ENCODE assay signal across 1 cellular context in the genomic region with DNA sequence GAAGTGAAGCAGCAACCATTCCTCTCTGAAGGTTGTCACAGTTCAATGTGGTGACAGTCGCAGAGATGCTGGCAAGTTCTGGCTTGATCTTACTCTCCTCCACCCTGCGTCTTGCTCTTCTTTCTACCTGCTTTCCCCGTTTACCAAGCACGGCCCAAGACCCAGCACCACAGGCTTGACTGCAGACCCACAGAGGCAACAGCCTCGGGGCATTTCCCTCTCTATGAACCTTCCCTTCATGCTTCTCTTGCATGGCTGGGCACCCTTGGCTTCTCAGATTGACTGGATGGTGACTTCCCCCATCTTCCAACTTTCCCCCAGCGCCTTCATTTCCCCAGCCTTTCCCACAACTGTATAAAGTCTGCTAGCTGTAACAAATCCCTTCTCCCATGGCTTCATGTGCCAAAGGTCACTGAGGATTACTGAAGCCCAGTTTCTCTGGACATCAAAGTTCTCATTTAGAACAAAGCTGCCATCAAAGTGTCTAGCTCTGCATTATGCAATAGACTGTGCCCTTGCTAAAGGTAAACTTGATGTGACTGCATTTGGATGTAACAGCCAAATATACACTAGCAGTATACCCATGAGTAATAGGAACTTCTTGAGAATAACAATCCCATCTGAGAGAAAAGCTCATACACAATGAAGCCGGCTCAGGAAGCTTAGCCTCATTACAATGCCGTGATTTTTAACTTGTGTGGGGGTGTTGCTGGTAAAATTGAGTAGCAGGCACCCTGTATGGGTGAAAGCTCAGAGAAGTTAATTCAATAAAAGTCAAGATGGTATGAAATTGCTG.
TF ChIP-seq lines count a peak whose summit lies in the region.

No MANE protein-coding gene starts in this region.

TF ChIP-seq in HepG2, 621 proteins besides CTCF, POLR2A, EP300 and RAD21 (continued from another document and continues in another):
- TF ChIP-seq, protein P1, sequence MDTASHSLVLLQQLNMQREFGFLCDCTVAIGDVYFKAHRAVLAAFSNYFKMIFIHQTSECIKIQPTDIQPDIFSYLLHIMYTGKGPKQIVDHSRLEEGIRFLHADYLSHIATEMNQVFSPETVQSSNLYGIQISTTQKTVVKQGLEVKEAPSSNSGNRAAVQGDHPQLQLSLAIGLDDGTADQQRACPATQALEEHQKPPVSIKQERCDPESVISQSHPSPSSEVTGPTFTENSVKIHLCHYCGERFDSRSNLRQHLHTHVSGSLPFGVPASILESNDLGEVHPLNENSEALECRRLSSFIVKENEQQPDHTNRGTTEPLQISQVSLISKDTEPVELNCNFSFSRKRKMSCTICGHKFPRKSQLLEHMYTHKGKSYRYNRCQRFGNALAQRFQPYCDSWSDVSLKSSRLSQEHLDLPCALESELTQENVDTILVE (CRISPR knock-in tag; IDR thresholded peaks at IDR 0.05): no peak; the same call in 1 of the 2 replicates
- TF ChIP-seq, protein P2, sequence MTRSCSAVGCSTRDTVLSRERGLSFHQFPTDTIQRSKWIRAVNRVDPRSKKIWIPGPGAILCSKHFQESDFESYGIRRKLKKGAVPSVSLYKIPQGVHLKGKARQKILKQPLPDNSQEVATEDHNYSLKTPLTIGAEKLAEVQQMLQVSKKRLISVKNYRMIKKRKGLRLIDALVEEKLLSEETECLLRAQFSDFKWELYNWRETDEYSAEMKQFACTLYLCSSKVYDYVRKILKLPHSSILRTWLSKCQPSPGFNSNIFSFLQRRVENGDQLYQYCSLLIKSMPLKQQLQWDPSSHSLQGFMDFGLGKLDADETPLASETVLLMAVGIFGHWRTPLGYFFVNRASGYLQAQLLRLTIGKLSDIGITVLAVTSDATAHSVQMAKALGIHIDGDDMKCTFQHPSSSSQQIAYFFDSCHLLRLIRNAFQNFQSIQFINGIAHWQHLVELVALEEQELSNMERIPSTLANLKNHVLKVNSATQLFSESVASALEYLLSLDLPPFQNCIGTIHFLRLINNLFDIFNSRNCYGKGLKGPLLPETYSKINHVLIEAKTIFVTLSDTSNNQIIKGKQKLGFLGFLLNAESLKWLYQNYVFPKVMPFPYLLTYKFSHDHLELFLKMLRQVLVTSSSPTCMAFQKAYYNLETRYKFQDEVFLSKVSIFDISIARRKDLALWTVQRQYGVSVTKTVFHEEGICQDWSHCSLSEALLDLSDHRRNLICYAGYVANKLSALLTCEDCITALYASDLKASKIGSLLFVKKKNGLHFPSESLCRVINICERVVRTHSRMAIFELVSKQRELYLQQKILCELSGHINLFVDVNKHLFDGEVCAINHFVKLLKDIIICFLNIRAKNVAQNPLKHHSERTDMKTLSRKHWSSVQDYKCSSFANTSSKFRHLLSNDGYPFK (CRISPR knock-in tag; IDR thresholded peaks at IDR 0.05; ENCODE audit: borderline replicate concordance): peak; percentile 40; the same call in 1 of the 2 replicates
- TF ChIP-seq ZNF790 (CRISPR knock-in tag; IDR thresholded peaks at IDR 0.05; ENCODE audit: borderline replicate concordance) (no peak), ZFP36L2 (CRISPR knock-in tag; IDR thresholded peaks at IDR 0.05) (no peak), SOX5 (CRISPR knock-in tag; IDR thresholded peaks at IDR 0.05; ENCODE audit: borderline replicate concordance) (peak; percentile 98), SRSF4 (IDR thresholded peaks at IDR 0.05; ENCODE audit: low read depth, low read length, poor library complexity, severe bottlenecking) (no peak), ZNF780A (CRISPR knock-in tag; IDR thresholded peaks at IDR 0.05) (peak; percentile 38; the same call in 1 of the 2 replicates), FOXC1 (CRISPR knock-in tag; IDR thresholded peaks at IDR 0.05; ENCODE audit: borderline replicate concordance) (no peak), ZNF30 (CRISPR knock-in tag; IDR thresholded peaks at IDR 0.05) (no peak), ZNF335 (CRISPR knock-in tag; IDR thresholded peaks at IDR 0.05) (peak; percentile 91), ZNF34 (CRISPR knock-in tag; IDR thresholded peaks at IDR 0.05; ENCODE audit: borderline replicate concordance) (no peak), BHLHE40 (IDR thresholded peaks at IDR 0.05; ENCODE audit: low read length) (peak; percentile 72), HOMEZ (CRISPR knock-in tag; IDR thresholded peaks at IDR 0.05; ENCODE audit: low read depth) (peak; percentile 100), ZNF44 (CRISPR knock-in tag; IDR thresholded peaks at IDR 0.05) (no peak), ZFP36 (IDR thresholded peaks at IDR 0.05; ENCODE audit: borderline replicate concordance, low read depth, low read length, partially characterized antibody) (no peak), EZH2 (conservative IDR thresholded peaks at IDR 0.05; ENCODE audit: low read depth, low read length) (no peak), ZNF616 (CRISPR knock-in tag; IDR thresholded peaks at IDR 0.05; ENCODE audit: low read depth) (no peak), ARID2 (CRISPR knock-in tag; IDR thresholded peaks at IDR 0.05; ENCODE audit: borderline replicate concordance) (peak; percentile 81), GPBP1L1 (CRISPR knock-in tag; IDR thresholded peaks at IDR 0.05) (no peak), ZNF777 (CRISPR knock-in tag; IDR thresholded peaks at IDR 0.05) (no peak), MED13 (CRISPR knock-in tag; IDR thresholded peaks at IDR 0.05) (no peak; the same call in 1 of the 2 replicates), ZNF891 (CRISPR knock-in tag; IDR thresholded peaks at IDR 0.05) (no peak), ASH2L (IDR thresholded peaks at IDR 0.05; ENCODE audit: insufficient read length, low read depth, low read length) (peak; percentile 96), ZNF878 (CRISPR knock-in tag; IDR thresholded peaks at IDR 0.05) (peak; percentile 78; the same call in 1 of the 2 replicates), SP1 (IDR thresholded peaks at IDR 0.05) (no peak), SP1 (CRISPR knock-in tag; IDR thresholded peaks at IDR 0.05) (0 out of 2 replicates have a peak, but pooled peaks have one; percentile 16), DPF2 (CRISPR knock-in tag; IDR thresholded peaks at IDR 0.05; ENCODE audit: borderline replicate concordance, low read depth) (peak; percentile 88), NFRKB (IDR thresholded peaks at IDR 0.05) (no peak), PHF5A (CRISPR knock-in tag; IDR thresholded peaks at IDR 0.05; ENCODE audit: low read depth, unreplicated experiment) (peak; percentile 97), ZNF557 (CRISPR knock-in tag; IDR thresholded peaks at IDR 0.05) (no peak), MTF2 (CRISPR knock-in tag; IDR thresholded peaks at IDR 0.05; ENCODE audit: borderline replicate concordance) (no peak), ZNF446 (CRISPR knock-in tag; IDR thresholded peaks at IDR 0.05) (no peak), ZFYVE20 (CRISPR knock-in tag; IDR thresholded peaks at IDR 0.05; ENCODE audit: borderline replicate concordance, low read depth) (0 out of 2 replicates have a peak, but pooled peaks have one; percentile 29), KLF6 (CRISPR knock-in tag; IDR thresholded peaks at IDR 0.05) (peak; percentile 83), CENPT (CRISPR knock-in tag; IDR thresholded peaks at IDR 0.05; ENCODE audit: low read depth) (no peak)
- TF ChIP-seq, protein P3, sequence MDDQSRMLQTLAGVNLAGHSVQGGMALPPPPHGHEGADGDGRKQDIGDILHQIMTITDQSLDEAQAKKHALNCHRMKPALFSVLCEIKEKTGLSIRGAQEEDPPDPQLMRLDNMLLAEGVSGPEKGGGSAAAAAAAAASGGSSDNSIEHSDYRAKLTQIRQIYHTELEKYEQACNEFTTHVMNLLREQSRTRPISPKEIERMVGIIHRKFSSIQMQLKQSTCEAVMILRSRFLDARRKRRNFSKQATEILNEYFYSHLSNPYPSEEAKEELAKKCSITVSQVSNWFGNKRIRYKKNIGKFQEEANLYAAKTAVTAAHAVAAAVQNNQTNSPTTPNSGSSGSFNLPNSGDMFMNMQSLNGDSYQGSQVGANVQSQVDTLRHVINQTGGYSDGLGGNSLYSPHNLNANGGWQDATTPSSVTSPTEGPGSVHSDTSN (CRISPR knock-in tag; IDR thresholded peaks at IDR 0.05; ENCODE audit: borderline replicate concordance): no peak
- TF ChIP-seq, protein P4, sequence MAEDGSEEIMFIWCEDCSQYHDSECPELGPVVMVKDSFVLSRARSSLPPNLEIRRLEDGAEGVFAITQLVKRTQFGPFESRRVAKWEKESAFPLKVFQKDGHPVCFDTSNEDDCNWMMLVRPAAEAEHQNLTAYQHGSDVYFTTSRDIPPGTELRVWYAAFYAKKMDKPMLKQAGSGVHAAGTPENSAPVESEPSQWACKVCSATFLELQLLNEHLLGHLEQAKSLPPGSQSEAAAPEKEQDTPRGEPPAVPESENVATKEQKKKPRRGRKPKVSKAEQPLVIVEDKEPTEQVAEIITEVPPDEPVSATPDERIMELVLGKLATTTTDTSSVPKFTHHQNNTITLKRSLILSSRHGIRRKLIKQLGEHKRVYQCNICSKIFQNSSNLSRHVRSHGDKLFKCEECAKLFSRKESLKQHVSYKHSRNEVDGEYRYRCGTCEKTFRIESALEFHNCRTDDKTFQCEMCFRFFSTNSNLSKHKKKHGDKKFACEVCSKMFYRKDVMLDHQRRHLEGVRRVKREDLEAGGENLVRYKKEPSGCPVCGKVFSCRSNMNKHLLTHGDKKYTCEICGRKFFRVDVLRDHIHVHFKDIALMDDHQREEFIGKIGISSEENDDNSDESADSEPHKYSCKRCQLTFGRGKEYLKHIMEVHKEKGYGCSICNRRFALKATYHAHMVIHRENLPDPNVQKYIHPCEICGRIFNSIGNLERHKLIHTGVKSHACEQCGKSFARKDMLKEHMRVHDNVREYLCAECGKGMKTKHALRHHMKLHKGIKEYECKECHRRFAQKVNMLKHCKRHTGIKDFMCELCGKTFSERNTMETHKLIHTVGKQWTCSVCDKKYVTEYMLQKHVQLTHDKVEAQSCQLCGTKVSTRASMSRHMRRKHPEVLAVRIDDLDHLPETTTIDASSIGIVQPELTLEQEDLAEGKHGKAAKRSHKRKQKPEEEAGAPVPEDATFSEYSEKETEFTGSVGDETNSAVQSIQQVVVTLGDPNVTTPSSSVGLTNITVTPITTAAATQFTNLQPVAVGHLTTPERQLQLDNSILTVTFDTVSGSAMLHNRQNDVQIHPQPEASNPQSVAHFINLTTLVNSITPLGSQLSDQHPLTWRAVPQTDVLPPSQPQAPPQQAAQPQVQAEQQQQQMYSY (CRISPR knock-in tag; IDR thresholded peaks at IDR 0.05): no peak
- TF ChIP-seq, protein P5, sequence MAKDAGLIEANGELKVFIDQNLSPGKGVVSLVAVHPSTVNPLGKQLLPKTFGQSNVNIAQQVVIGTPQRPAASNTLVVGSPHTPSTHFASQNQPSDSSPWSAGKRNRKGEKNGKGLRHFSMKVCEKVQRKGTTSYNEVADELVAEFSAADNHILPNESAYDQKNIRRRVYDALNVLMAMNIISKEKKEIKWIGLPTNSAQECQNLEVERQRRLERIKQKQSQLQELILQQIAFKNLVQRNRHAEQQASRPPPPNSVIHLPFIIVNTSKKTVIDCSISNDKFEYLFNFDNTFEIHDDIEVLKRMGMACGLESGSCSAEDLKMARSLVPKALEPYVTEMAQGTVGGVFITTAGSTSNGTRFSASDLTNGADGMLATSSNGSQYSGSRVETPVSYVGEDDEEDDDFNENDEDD (CRISPR knock-in tag; IDR thresholded peaks at IDR 0.05; ENCODE audit: borderline replicate concordance): 0 out of 2 replicates have a peak, but pooled peaks have one; percentile 43
- TF ChIP-seq, protein P6, sequence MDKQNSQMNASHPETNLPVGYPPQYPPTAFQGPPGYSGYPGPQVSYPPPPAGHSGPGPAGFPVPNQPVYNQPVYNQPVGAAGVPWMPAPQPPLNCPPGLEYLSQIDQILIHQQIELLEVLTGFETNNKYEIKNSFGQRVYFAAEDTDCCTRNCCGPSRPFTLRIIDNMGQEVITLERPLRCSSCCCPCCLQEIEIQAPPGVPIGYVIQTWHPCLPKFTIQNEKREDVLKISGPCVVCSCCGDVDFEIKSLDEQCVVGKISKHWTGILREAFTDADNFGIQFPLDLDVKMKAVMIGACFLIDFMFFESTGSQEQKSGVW (CRISPR knock-in tag; IDR thresholded peaks at IDR 0.05; ENCODE audit: borderline replicate concordance): no peak
- TF ChIP-seq, protein P7, sequence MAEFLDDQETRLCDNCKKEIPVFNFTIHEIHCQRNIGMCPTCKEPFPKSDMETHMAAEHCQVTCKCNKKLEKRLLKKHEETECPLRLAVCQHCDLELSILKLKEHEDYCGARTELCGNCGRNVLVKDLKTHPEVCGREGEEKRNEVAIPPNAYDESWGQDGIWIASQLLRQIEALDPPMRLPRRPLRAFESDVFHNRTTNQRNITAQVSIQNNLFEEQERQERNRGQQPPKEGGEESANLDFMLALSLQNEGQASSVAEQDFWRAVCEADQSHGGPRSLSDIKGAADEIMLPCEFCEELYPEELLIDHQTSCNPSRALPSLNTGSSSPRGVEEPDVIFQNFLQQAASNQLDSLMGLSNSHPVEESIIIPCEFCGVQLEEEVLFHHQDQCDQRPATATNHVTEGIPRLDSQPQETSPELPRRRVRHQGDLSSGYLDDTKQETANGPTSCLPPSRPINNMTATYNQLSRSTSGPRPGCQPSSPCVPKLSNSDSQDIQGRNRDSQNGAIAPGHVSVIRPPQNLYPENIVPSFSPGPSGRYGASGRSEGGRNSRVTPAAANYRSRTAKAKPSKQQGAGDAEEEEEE (CRISPR knock-in tag; IDR thresholded peaks at IDR 0.05; ENCODE audit: borderline replicate concordance): no peak
- TF ChIP-seq, protein P8, sequence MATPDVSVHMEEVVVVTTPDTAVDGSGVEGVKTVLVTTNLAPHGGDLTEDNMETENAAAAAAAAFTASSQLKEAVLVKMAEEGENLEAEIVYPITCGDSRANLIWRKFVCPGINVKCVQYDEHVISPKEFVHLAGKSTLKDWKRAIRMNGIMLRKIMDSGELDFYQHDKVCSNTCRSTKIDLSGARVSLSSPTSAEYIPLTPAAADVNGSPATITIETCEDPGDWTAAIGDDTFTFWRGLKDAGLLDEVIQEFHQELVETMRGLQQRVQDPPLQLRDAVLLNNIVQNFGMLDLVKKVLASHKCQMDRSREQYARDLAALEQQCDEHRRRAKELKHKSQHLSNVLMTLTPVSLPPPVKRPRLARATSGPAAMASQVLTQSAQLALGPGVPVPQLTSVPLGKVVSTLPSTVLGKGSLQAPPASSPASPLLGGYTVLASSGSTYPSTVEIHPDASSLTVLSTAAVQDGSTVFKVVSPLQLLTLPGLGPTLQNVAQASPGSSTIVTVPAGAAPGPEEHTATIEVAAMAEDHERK (CRISPR knock-in tag; IDR thresholded peaks at IDR 0.05; ENCODE audit: low read depth): no peak
